22 cellular contexts compared by ENCODE assay signal in genomic region chr12:52687527-52688385, GRCh38. TPM values are rescaled to one million over a fixed set of nuclear protein-coding genes. Genes with fewer than 3 reads are reported as not detected.
DNase-seq lines count a peak whose midpoint lies in the region; ATAC-seq and TF ChIP-seq lines count a peak whose summit lies in the region.
"Had no signal": no experiment of that assay in that cellular context is flagged by ENCODE, and none has a peak within 500 bp of the region (broad histone marks: within the 10 kb centered on the region; RNA-seq: fewer than 3 reads in every experiment).

No MANE protein-coding gene starts in this region.

- peaks cover 12% of the 10 kb centered on the region; the same call in 1 of the 2 replicates for H3F3A ChIP-seq in PC-9 (ENCODE audit: insufficient read depth, low read depth)

- no peaks in the 10 kb centered on the region for H3K36me3 ChIP-seq in PC-9 (ENCODE audit: low read depth)
- no peaks in the 10 kb centered on the region for H3K36me3 ChIP-seq in ascending aorta
- H3K36me3 ChIP-seq: BE2C, heart left ventricle had no signal

- intact Hi-C loops in PC-9 (cut with micrococcal nuclease; ENCODE audit: unreplicated experiment) (no loop called here), posterior vena cava (cut with DNase I) (no loop called here), ascending aorta (cut with DNase I) (no loop called here)

- CTCF ChIA-PET in PC-9 (lab: Charles Lee): no interaction called here

- H3K9me3 ChIP-seq in PC-9 (ENCODE audit: insufficient read depth, low read depth) (no peaks in the 10 kb centered on the region), ascending aorta (no peaks in the 10 kb centered on the region)
- H3K9me3 ChIP-seq: BE2C, heart left ventricle had no signal

- no peaks in the 10 kb centered on the region for H3K79me2 ChIP-seq in PC-9 (ENCODE audit: low read depth)

- H3K4me1 ChIP-seq in PC-9 (replicated peaks; ENCODE audit: insufficient read depth) (peaks cover 20% of the 10 kb centered on the region), ascending aorta (peaks cover 5 to 6% of the 10 kb centered on the region in 2 donors)
- H3K4me1 ChIP-seq: BE2C had no signal

- POLR2A ChIA-PET in PC-9 (lab: Charles Lee; ENCODE audit: unreplicated experiment): interaction anchor here (0.6 to 1.0 kb wide), 3 partner anchors 15 to 431 kb away, joined by 3 to 8 read pairs (median 3); no protein-coding TSS in a partner anchor

- no peaks in the 10 kb centered on the region for H3K9me2 ChIP-seq in PC-9 (ENCODE audit: insufficient read depth)

- peak overlapping the region; percentile 45; the same call in 1 of the 2 replicates for H2AFZ ChIP-seq in PC-9

- peak overlapping the region; percentile 60 for H3K27ac ChIP-seq in PC-9
- H3K27ac ChIP-seq in epithelial cell of prostate: no peak overlapping the region
- no peak overlapping the region for H3K27ac ChIP-seq in ascending aorta
- H3K27ac ChIP-seq: heart left ventricle, HL-60 had no signal

- peak overlapping the region; percentile 52 for H3K4me2 ChIP-seq in PC-9

- TF ChIP-seq CTCF in PC-9 (conservative IDR thresholded peaks at IDR 0.05): no peak
- no peak for TF ChIP-seq CTCF in ascending aorta (IDR thresholded peaks at IDR 0.05)

- no peaks in the 10 kb centered on the region for H4K20me1 ChIP-seq in PC-9 (ENCODE audit: insufficient read depth)

- BruUV-seq in PC-9 (replicated peaks; lab: Mats Ljungman, UMichigan): no TSS peak

- peak; percentile 84 for DNase-seq in LoVo (ENCODE audit: low spot score)
- DNase-seq in PC-9: peak; percentile 55 to 88
- DNase-seq in epithelial cell of prostate (ENCODE audit: low read depth, low spot score): peak; percentile 33
- DNase-seq in posterior vena cava (ENCODE audit: low spot score): peak; percentile 36
- no peak for DNase-seq in COR-L47 (lab: John Stamatoyannopoulos, UW)
- no peak for DNase-seq in ascending aorta (ENCODE audit: low spot score in 2 of 2)
- DNase-seq: activated CD4-positive, alpha-beta T cell treated with anti-CD3 and anti-CD28 coated beads, Interleukin-2, amount 50 U/mL, for 48 hours; amygdala; BE2C; EL; HCEC 1CT; heart left ventricle; Kasumi-1; kidney glomerular epithelial cell; NCI-H1694 treated with DMSO at 0.1 percent for 48 hours; SHP77 treated with DMSO at 0.1 percent for 48 hours had no signal

- H3K27me3 ChIP-seq in PC-9 (ENCODE audit: insufficient read depth, low read depth): no peaks in the 10 kb centered on the region
- no peaks in the 10 kb centered on the region for H3K27me3 ChIP-seq in ascending aorta

- H3K4me3 ChIP-seq in PC-9: no peak overlapping the region
- no peak overlapping the region for H3K4me3 ChIP-seq in ascending aorta
- H3K4me3 ChIP-seq: heart left ventricle had no signal

- ATAC-seq in HG02981 (IDR thresholded peaks at IDR 0.05; ENCODE audit: unreplicated experiment) (no peak), HG03342 (IDR thresholded peaks at IDR 0.05; ENCODE audit: unreplicated experiment) (no peak)
- ATAC-seq: heart left ventricle had no signal

RNA-seq across cellular contexts. Expression of gene KRT1, which starts 7.5 kb away (rescaled TPM):
- total RNA-seq in PC-9 (2021) (not detected in 2 replicates), posterior vena cava (under 1 TPM in 1 of 2 donors, not detected in 1; 0.42 TPM), ascending aorta (not detected)
- total RNA-seq: epithelial cell of proximal tubule, progenitor cell of endocrine pancreas had no signal

RNA-seq across cellular contexts. Expression of gene KRT77, which starts 15.6 kb away (rescaled TPM):
- not detected in 2 replicates for total RNA-seq in PC-9 (2021)
- total RNA-seq in posterior vena cava: not detected
- total RNA-seq in ascending aorta: not detected
- total RNA-seq: epithelial cell of proximal tubule, heart left ventricle, mononuclear cell, progenitor cell of endocrine pancreas had no signal

RNA-seq across cellular contexts. Expression of gene KRT2, which starts 35.7 kb away (rescaled TPM):
- total RNA-seq in PC-9 (2021) (not detected in 2 replicates), posterior vena cava (not detected), ascending aorta (not detected)
- total RNA-seq: epithelial cell of proximal tubule, heart left ventricle, progenitor cell of endocrine pancreas had no signal

Comparison
In these comparisons a context has a peak if more than half of its experiments do, and no peak if none do; other contexts are left out.
1. DNase-seq: peak in LoVo (single experiment), PC-9 (2 of 2), epithelial cell of prostate (single experiment) and posterior vena cava (single experiment); none in COR-L47 (single experiment) and ascending aorta (0 of 2).